11 cellular contexts compared by ENCODE assay signal in the genomic region with DNA sequence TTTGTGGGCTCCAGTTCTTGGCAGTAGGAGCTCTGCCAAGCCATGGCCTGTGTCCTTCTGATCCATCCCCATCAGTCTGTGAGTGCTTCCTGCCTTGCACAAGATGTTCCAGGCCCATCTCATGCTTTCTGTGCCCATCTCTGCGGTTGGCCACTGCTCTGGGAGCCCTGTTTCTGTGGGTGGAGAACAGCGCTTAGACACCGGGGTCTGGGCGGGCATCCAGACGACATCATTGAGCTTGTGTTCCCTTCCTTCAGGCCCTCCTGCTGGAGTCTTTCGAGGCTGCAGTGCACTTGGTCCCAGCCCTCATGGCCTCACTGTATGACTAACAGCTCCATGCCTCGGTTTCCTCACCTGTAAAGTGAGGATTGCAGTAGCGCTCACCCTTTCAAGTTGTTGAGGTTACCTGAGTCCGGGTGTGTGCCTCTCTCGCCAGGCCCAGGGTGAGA. TPM values are rescaled to one million over a fixed set of nuclear protein-coding genes. Genes with fewer than 3 reads are reported as not detected.
A peak's percentile ranks its signal among the peaks of the same experiment; 100 is the strongest.
DNase-seq lines count a peak whose midpoint lies in the region; ATAC-seq and TF ChIP-seq lines count a peak whose summit lies in the region.
"Had no signal": no experiment of that assay in that cellular context is flagged by ENCODE, and none has a peak within 500 bp of the region (broad histone marks: within the 10 kb centered on the region; RNA-seq: fewer than 3 reads in every experiment).

No MANE protein-coding gene starts in this region.

- WGBS in SK-N-SH (ENCODE audit: low lambda C conversion rate), result 80% methylated on average over 10 of the region's 10 CpGs

- no peak for ATAC-seq in SK-N-SH treated with all-trans-retinoic acid at 6 μM for 48 hours

- no peak for TF ChIP-seq RAD21 in SK-N-SH (IDR thresholded peaks at IDR 0.05; ENCODE audit: low read length)

- DNase-seq in SK-N-SH (peak; percentile 17), LHCN-M2 (ENCODE audit: low read depth) (peak; percentile 21), ecto neural progenitor cell (ENCODE audit: low spot score) (peak; percentile 35), A172 (ENCODE audit: low spot score) (no peak), MM.1S (no peak), NCI-H69 (lab: John Stamatoyannopoulos, UW) (no peak)
- DNase-seq: GF-D8, NCI-H82 had no signal

- H3K27me3 ChIP-seq in SK-N-SH (ENCODE audit: insufficient read depth) (no peaks in the 10 kb centered on the region), neutrophil (no peaks in the 10 kb centered on the region), MM.1S (replicated peaks; ENCODE audit: insufficient read depth, low read length) (no peaks in the 10 kb centered on the region)

- H4K20me1 ChIP-seq in SK-N-SH (ENCODE audit: insufficient read depth) (no peaks in the 10 kb centered on the region), MM.1S (ENCODE audit: insufficient read depth, low read length) (no peaks in the 10 kb centered on the region)

- CTCF ChIA-PET in SK-N-SH (lab: Yijun Ruan, JAX), result interaction anchor here (0.7 to 1.4 kb wide), 2 partner anchors 10 to 55 kb away, joined by 4 read pairs; no protein-coding TSS in a partner anchor

- H3K79me2 ChIP-seq in SK-N-SH (ENCODE audit: insufficient read depth) (no peaks in the 10 kb centered on the region), MM.1S (ENCODE audit: low read length) (no peaks in the 10 kb centered on the region)

- no peak for TF ChIP-seq EP300 in SK-N-SH (IDR thresholded peaks at IDR 0.05; ENCODE audit: borderline replicate concordance in 1 of 2, low read depth in 1 of 2, low read length in 1 of 2)

- H3K27ac ChIP-seq in SK-N-SH (ENCODE audit: low read depth in 2 of 2, low read length in 1 of 2), result no peak overlapping the region
- peak overlapping the region; percentile 11 for H3K27ac ChIP-seq in neutrophil
- no peak overlapping the region for H3K27ac ChIP-seq in MM.1S (ENCODE audit: low read length)
- H3K27ac ChIP-seq: 22Rv1 had no signal

- no peak for TF ChIP-seq CTCF in SK-N-SH (IDR thresholded peaks at IDR 0.05)
- no peak for TF ChIP-seq CTCF in neutrophil (IDR thresholded peaks at IDR 0.05)
- no peak for TF ChIP-seq CTCF in MM.1S (IDR thresholded peaks at IDR 0.05; ENCODE audit: low read length)

- no peak overlapping the region for H3K4me3 ChIP-seq in SK-N-SH (ENCODE audit: low read depth in 2 of 2, low read length in 1 of 2)
- no peak overlapping the region for H3K4me3 ChIP-seq in neutrophil (ENCODE audit: low read depth in 1 of 2, low read length in 1 of 2)
- H3K4me3 ChIP-seq in MM.1S (ENCODE audit: low read length), result no peak overlapping the region

- H3K9ac ChIP-seq in SK-N-SH, result no peak overlapping the region
- H3K9ac ChIP-seq in MM.1S (ENCODE audit: low read length), result no peak overlapping the region

- H3K9me2 ChIP-seq in SK-N-SH (no peaks in the 10 kb centered on the region), MM.1S (replicated peaks; ENCODE audit: insufficient read depth, low read length) (no peaks in the 10 kb centered on the region)

- H2AFZ ChIP-seq in SK-N-SH (ENCODE audit: low read depth) (no peak overlapping the region), MM.1S (ENCODE audit: low read length) (no peak overlapping the region)

- H3K36me3 ChIP-seq in SK-N-SH (replicated peaks in 1 of 2; ENCODE audit: control insufficient read depth in 1 of 2, insufficient read depth in 2 of 2, low read length in 1 of 2) (no peaks in the 10 kb centered on the region), neutrophil (peaks cover 86% of the 10 kb centered on the region), MM.1S (replicated peaks; ENCODE audit: insufficient read depth, low read length) (no peaks in the 10 kb centered on the region)

- H3F3A ChIP-seq in SK-N-SH (replicated peaks; ENCODE audit: insufficient read depth), result no peaks in the 10 kb centered on the region
- H3F3A ChIP-seq in MM.1S (ENCODE audit: insufficient read depth, low read length), result no peaks in the 10 kb centered on the region

- H3K4me1 ChIP-seq in SK-N-SH (ENCODE audit: control insufficient read depth in 1 of 2, insufficient read depth in 2 of 2, low read depth in 1 of 2, low read length in 1 of 2) (peaks cover 0 to 7% of the 10 kb centered on the region in 2 experiments; a peak in 1 of 4 replicates), neutrophil (ENCODE audit: control insufficient read depth in 1 of 2, insufficient read depth in 1 of 2, low read depth in 1 of 2, low read length in 1 of 2) (peaks cover 10 to 15% of the 10 kb centered on the region in 2 experiments), MM.1S (ENCODE audit: low read length) (no peaks in the 10 kb centered on the region)

- H3K9me3 ChIP-seq in SK-N-SH, result no peaks in the 10 kb centered on the region
- H3K9me3 ChIP-seq in neutrophil, result no peaks in the 10 kb centered on the region
- no peaks in the 10 kb centered on the region for H3K9me3 ChIP-seq in MM.1S (replicated peaks; ENCODE audit: insufficient read depth, low read length)

- POLR2A ChIA-PET in SK-N-SH (lab: Yijun Ruan, JAX), result interaction anchor here (3.1 kb wide), 1 partner anchor 14 kb away, joined by 6 read pairs; no protein-coding TSS in a partner anchor

- H3K4me2 ChIP-seq in SK-N-SH (no peak overlapping the region), MM.1S (ENCODE audit: low read depth, low read length) (no peak overlapping the region)

TF ChIP-seq in SK-N-SH, 30 proteins besides CTCF, POLR2A, EP300 and RAD21:
- TF ChIP-seq SMC3 (IDR thresholded peaks at IDR 0.05; ENCODE audit: low read depth, low read length), result no peak
- TF ChIP-seq FOXM1 (IDR thresholded peaks at IDR 0.05; ENCODE audit: low read depth), result no peak
- no peak for TF ChIP-seq RCOR1 (IDR thresholded peaks at IDR 0.05; ENCODE audit: low read length)
- TF ChIP-seq, protein P1, sequence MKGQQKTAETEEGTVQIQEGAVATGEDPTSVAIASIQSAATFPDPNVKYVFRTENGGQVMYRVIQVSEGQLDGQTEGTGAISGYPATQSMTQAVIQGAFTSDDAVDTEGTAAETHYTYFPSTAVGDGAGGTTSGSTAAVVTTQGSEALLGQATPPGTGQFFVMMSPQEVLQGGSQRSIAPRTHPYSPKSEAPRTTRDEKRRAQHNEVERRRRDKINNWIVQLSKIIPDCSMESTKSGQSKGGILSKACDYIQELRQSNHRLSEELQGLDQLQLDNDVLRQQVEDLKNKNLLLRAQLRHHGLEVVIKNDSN (IDR thresholded peaks at IDR 0.05; ENCODE audit: borderline replicate concordance, low read depth), result no peak
- TF ChIP-seq MEF2A (IDR thresholded peaks at IDR 0.05; ENCODE audit: borderline replicate concordance, low read depth), result no peak
- no peak for TF ChIP-seq EZH2phosphoT487 (IDR thresholded peaks at IDR 0.05; ENCODE audit: borderline replicate concordance, low read depth)
- TF ChIP-seq TAF1 (IDR thresholded peaks at IDR 0.05; ENCODE audit: borderline replicate concordance, low read depth, low read length), result no peak
- TF ChIP-seq NRF1 (IDR thresholded peaks at IDR 0.05; ENCODE audit: low read depth, low read length), result no peak
- TF ChIP-seq RFX5 (IDR thresholded peaks at IDR 0.05; ENCODE audit: low read length), result no peak
- TF ChIP-seq GABPA (IDR thresholded peaks at IDR 0.05; ENCODE audit: low read depth), result no peak

TF ChIP-seq in SK-N-SH treated with all-trans-retinoic acid at 6 μM for 48 hours, 23 proteins besides CTCF, POLR2A, EP300 and RAD21 (continues in another document):
- no peak for TF ChIP-seq PPARA (CRISPR knock-in tag; IDR thresholded peaks at IDR 0.05; ENCODE audit: borderline replicate concordance)
- TF ChIP-seq, protein P2, sequence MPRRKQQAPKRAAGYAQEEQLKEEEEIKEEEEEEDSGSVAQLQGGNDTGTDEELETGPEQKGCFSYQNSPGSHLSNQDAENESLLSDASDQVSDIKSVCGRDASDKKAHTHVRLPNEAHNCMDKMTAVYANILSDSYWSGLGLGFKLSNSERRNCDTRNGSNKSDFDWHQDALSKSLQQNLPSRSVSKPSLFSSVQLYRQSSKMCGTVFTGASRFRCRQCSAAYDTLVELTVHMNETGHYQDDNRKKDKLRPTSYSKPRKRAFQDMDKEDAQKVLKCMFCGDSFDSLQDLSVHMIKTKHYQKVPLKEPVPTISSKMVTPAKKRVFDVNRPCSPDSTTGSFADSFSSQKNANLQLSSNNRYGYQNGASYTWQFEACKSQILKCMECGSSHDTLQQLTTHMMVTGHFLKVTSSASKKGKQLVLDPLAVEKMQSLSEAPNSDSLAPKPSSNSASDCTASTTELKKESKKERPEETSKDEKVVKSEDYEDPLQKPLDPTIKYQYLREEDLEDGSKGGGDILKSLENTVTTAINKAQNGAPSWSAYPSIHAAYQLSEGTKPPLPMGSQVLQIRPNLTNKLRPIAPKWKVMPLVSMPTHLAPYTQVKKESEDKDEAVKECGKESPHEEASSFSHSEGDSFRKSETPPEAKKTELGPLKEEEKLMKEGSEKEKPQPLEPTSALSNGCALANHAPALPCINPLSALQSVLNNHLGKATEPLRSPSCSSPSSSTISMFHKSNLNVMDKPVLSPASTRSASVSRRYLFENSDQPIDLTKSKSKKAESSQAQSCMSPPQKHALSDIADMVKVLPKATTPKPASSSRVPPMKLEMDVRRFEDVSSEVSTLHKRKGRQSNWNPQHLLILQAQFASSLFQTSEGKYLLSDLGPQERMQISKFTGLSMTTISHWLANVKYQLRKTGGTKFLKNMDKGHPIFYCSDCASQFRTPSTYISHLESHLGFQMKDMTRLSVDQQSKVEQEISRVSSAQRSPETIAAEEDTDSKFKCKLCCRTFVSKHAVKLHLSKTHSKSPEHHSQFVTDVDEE (CRISPR knock-in tag; IDR thresholded peaks at IDR 0.05), result no peak

RNA-seq across cellular contexts. Expression of gene CARD19, which starts 14.9 kb away (rescaled TPM):
- 141 and 165 TPM in 2 replicates for polyA plus RNA-seq in SK-N-SH (2012; rRNA removed)
- polyA plus RNA-seq in SK-N-SH (2012; cell fraction: cytosol; rRNA removed), result 70.5 and 92.4 TPM in 2 replicates
- polyA plus RNA-seq in SK-N-SH (2012; cell fraction: nucleus; rRNA removed), result 149 and 161 TPM in 2 replicates
- total RNA-seq in LHCN-M2 (2014; rRNA removed), result 71.8 and 84.8 TPM in 2 replicates
- polyA plus RNA-seq in LHCN-M2 (2012), result 44.4 TPM
- total RNA-seq in A172 (2014; rRNA removed; shearing (Covaris generic)), result 51.7 and 74.8 TPM in 2 replicates

RNA-seq across cellular contexts. Expression of gene SUSD3, which starts 22.6 kb away (rescaled TPM):
- polyA plus RNA-seq in SK-N-SH (2012; rRNA removed), result 0.49 and 0.67 TPM in 2 replicates
- 0.33 and 0.35 TPM in 2 replicates for polyA plus RNA-seq in SK-N-SH (2012; cell fraction: cytosol; rRNA removed)
- polyA plus RNA-seq in SK-N-SH (2012; cell fraction: nucleus; rRNA removed), result 0.09 and 0.13 TPM in 2 replicates
- total RNA-seq in LHCN-M2 (2014; rRNA removed), result not detected in 2 replicates
- not detected for polyA plus RNA-seq in LHCN-M2 (2012)
- total RNA-seq in A172 (2014; rRNA removed; shearing (Covaris generic)), result not detected in 2 replicates

RNA-seq across cellular contexts. Expression of gene NINJ1, which starts 52.9 kb away (rescaled TPM):
- polyA plus RNA-seq in SK-N-SH (2012; rRNA removed), result 23.2 and 31.7 TPM in 2 replicates
- polyA plus RNA-seq in SK-N-SH (2012; cell fraction: cytosol; rRNA removed), result 12.9 and 25.6 TPM in 2 replicates
- polyA plus RNA-seq in SK-N-SH (2012; cell fraction: nucleus; rRNA removed), result 14.4 and 14.8 TPM in 2 replicates
- 18.5 TPM in 2 replicates for total RNA-seq in LHCN-M2 (2014; rRNA removed)
- 14.2 TPM for polyA plus RNA-seq in LHCN-M2 (2012)
- total RNA-seq in A172 (2014; rRNA removed; shearing (Covaris generic)), result 64.2 and 68.2 TPM in 2 replicates

Comparison
In these comparisons a context has a peak if more than half of its experiments do, and no peak if none do; other contexts are left out.
1. DNase-seq: peak in SK-N-SH (single experiment), LHCN-M2 (single experiment) and ecto neural progenitor cell (single experiment); none in A172 (single experiment), MM.1S (single experiment) and NCI-H69 (single experiment).